1 cellular context compared by ENCODE assay signal in the genomic region with DNA sequence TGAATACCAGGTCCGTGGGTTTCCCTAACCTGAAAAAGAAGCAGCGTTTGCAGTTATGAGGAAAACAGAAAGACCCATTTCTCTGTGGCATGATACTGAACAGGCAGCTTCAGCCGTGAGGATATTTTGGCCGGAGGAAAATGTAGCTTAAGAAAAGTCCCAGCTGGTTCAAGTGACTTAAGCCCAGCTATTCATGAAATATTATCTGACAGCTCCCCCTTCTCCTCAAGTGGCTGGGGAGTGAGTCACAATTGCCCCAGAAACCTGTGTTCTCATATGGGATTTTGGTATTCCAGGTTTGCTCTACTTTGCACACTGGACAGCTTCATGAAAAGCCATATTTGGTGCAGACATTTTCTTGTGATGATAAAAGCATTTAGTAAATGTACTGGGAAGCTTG.
TF ChIP-seq lines count a peak whose summit lies in the region.

No MANE protein-coding gene starts in this region.

TF ChIP-seq in GM23338, 12 proteins besides CTCF, POLR2A, EP300 and RAD21 (continued from another document):
- TF ChIP-seq EZH2phosphoT487 (IDR thresholded peaks at IDR 0.05; ENCODE audit: unreplicated experiment): no peak
- TF ChIP-seq, protein P1, sequence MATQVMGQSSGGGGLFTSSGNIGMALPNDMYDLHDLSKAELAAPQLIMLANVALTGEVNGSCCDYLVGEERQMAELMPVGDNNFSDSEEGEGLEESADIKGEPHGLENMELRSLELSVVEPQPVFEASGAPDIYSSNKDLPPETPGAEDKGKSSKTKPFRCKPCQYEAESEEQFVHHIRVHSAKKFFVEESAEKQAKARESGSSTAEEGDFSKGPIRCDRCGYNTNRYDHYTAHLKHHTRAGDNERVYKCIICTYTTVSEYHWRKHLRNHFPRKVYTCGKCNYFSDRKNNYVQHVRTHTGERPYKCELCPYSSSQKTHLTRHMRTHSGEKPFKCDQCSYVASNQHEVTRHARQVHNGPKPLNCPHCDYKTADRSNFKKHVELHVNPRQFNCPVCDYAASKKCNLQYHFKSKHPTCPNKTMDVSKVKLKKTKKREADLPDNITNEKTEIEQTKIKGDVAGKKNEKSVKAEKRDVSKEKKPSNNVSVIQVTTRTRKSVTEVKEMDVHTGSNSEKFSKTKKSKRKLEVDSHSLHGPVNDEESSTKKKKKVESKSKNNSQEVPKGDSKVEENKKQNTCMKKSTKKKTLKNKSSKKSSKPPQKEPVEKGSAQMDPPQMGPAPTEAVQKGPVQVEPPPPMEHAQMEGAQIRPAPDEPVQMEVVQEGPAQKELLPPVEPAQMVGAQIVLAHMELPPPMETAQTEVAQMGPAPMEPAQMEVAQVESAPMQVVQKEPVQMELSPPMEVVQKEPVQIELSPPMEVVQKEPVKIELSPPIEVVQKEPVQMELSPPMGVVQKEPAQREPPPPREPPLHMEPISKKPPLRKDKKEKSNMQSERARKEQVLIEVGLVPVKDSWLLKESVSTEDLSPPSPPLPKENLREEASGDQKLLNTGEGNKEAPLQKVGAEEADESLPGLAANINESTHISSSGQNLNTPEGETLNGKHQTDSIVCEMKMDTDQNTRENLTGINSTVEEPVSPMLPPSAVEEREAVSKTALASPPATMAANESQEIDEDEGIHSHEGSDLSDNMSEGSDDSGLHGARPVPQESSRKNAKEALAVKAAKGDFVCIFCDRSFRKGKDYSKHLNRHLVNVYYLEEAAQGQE (IDR thresholded peaks at IDR 0.05; ENCODE audit: unreplicated experiment): no peak
